Comparison of ENCODE assay signal across 12 cellular contexts in genomic region chr9:91163441-91163772, GRCh38.
DNase-seq lines count a peak whose midpoint lies in the region; ATAC-seq and TF ChIP-seq lines count a peak whose summit lies in the region.
"Had no signal": no experiment of that assay in that cellular context is flagged by ENCODE, and none has a peak within 500 bp of the region (broad histone marks: within the 10 kb centered on the region; RNA-seq: fewer than 3 reads in every experiment).

No MANE protein-coding gene starts in this region.

- peak; percentile 1 to 2 for ATAC-seq in natural killer cell treated with Interleukin-12 subunit alpha and Interleukin-12 subunit beta and Interleukin-15 and Interleukin-18, amount 100 ng/mL, for 72 hours
- ATAC-seq: body of pancreas had no signal

- H3K27ac ChIP-seq in CD8-positive, alpha-beta memory T cell (ENCODE audit: low read depth, low read length) = peak overlapping the region; percentile 9
- H3K27ac ChIP-seq in KMS-11 (peak overlapping the region; percentile 96), cingulate gyrus (ENCODE audit: low read depth, low read length) (peak overlapping the region; percentile 54)
- H3K27ac ChIP-seq: testis had no signal

- H3K27ac Mint-ChIP-seq in CD8-positive, alpha-beta memory T cell = peak overlapping the region; percentile 54 to 93 (median 74)
- H3K27ac Mint-ChIP-seq in natural killer cell treated with Interleukin-12 subunit alpha and Interleukin-12 subunit beta and Interleukin-15 and Interleukin-18, amount 100 ng/mL, for 72 hours = peak overlapping the region; percentile 97 to 98

- peak overlapping the region; percentile 0 for H3K4me3 ChIP-seq in CD8-positive, alpha-beta memory T cell (ENCODE audit: low read length)
- H3K4me3 ChIP-seq in KMS-11 (IDR thresholded peaks at IDR 0.05; ENCODE audit: insufficient read depth, low read depth, low read length) = no peak overlapping the region
- H3K4me3 ChIP-seq: body of pancreas, testis had no signal

- CTCF ChIA-PET in CD8-positive, alpha-beta memory T cell (lab: Charles Lee) = no interaction called here

- H3K4me3 Mint-ChIP-seq in CD8-positive, alpha-beta memory T cell = peak overlapping the region; percentile 7 to 91 (median 72)
- peak overlapping the region; percentile 81 for H3K4me3 Mint-ChIP-seq in natural killer cell treated with Interleukin-12 subunit alpha and Interleukin-12 subunit beta and Interleukin-15 and Interleukin-18, amount 100 ng/mL, for 72 hours

- H2AFZ ChIP-seq in KMS-11 (ENCODE audit: low read depth) = no peak overlapping the region

- peaks cover 38% of the 10 kb centered on the region for H3K79me2 ChIP-seq in KMS-11 (ENCODE audit: insufficient read depth, low read depth)

- TF ChIP-seq CTCF in KMS-11 (conservative IDR thresholded peaks at IDR 0.05; ENCODE audit: low read depth, low read length) = no peak

- peaks cover 0 to 2% (median 0%) of the 10 kb centered on the region in 3 donors for H3K36me3 Mint-ChIP-seq in CD8-positive, alpha-beta memory T cell
- H3K36me3 Mint-ChIP-seq in natural killer cell treated with Interleukin-12 subunit alpha and Interleukin-12 subunit beta and Interleukin-15 and Interleukin-18, amount 100 ng/mL, for 72 hours = no peaks in the 10 kb centered on the region

- no peaks in the 10 kb centered on the region for H3K9me3 ChIP-seq in CD8-positive, alpha-beta memory T cell (ENCODE audit: low read length)
- H3K9me3 ChIP-seq: body of pancreas, heart right ventricle, testis had no signal

- H3K27me3 Mint-ChIP-seq in CD8-positive, alpha-beta memory T cell = no peaks in the 10 kb centered on the region
- H3K27me3 Mint-ChIP-seq in natural killer cell treated with Interleukin-12 subunit alpha and Interleukin-12 subunit beta and Interleukin-15 and Interleukin-18, amount 100 ng/mL, for 72 hours = no peaks in the 10 kb centered on the region

- POLR2A ChIA-PET in CD8-positive, alpha-beta memory T cell (lab: Charles Lee) = interaction anchor here (2.6 kb wide), 1 partner anchor 13 kb away, joined by 10 read pairs; no protein-coding TSS in a partner anchor

- peaks cover 44 to 64% (median 51%) of the 10 kb centered on the region in 3 donors for H3K4me1 Mint-ChIP-seq in CD8-positive, alpha-beta memory T cell
- peaks cover 49 to 55% of the 10 kb centered on the region in 2 donors for H3K4me1 Mint-ChIP-seq in natural killer cell treated with Interleukin-12 subunit alpha and Interleukin-12 subunit beta and Interleukin-15 and Interleukin-18, amount 100 ng/mL, for 72 hours (ENCODE audit: low read depth in 2 of 2)

- H3K9ac ChIP-seq in KMS-11 = peak overlapping the region; percentile 94

- no peaks in the 10 kb centered on the region for H4K20me1 ChIP-seq in KMS-11 (ENCODE audit: insufficient read depth)

- H3K36me3 ChIP-seq in CD8-positive, alpha-beta memory T cell (ENCODE audit: insufficient read depth, low read length) = no peaks in the 10 kb centered on the region
- no peaks in the 10 kb centered on the region for H3K36me3 ChIP-seq in KMS-11 (ENCODE audit: insufficient read depth)
- H3K36me3 ChIP-seq: heart right ventricle had no signal

- no peaks in the 10 kb centered on the region for H3K27me3 ChIP-seq in CD8-positive, alpha-beta memory T cell (ENCODE audit: insufficient read depth, low read length, poor library complexity, severe bottlenecking)
- no peaks in the 10 kb centered on the region for H3K27me3 ChIP-seq in KMS-11 (ENCODE audit: insufficient read depth, low read depth)
- H3K27me3 ChIP-seq: body of pancreas, heart right ventricle, testis had no signal

- peaks cover 41% of the 10 kb centered on the region for H3K4me1 ChIP-seq in CD8-positive, alpha-beta memory T cell (ENCODE audit: insufficient read depth, low read length)
- peaks cover 82% of the 10 kb centered on the region for H3K4me1 ChIP-seq in KMS-11 (ENCODE audit: low read depth, poor library complexity, severe bottlenecking)
- H3K4me1 ChIP-seq: testis had no signal

- peak overlapping the region; percentile 98 for H3K4me2 ChIP-seq in KMS-11

- H3K9me3 Mint-ChIP-seq in CD8-positive, alpha-beta memory T cell = no peaks in the 10 kb centered on the region
- H3K9me3 Mint-ChIP-seq in natural killer cell treated with Interleukin-12 subunit alpha and Interleukin-12 subunit beta and Interleukin-15 and Interleukin-18, amount 100 ng/mL, for 72 hours = no peaks in the 10 kb centered on the region

- DNase-seq in CD8-positive, alpha-beta memory T cell = no peak
- no peak for DNase-seq in natural killer cell treated with Interleukin-12 subunit alpha and Interleukin-12 subunit beta and Interleukin-15 and Interleukin-18, amount 100 ng/mL, for 72 hours (ENCODE audit: low spot score)
- no peak for DNase-seq in HPDE6-E6E7 (ENCODE audit: extremely low spot score)
- DNase-seq in SW480 (ENCODE audit: low spot score) = no peak
- no peak for DNase-seq in SKM-1 treated with dmso at 0.1 percent for 144 hours (lab: John Stamatoyannopoulos, UW; ENCODE audit: unreplicated experiment)
- no peak for DNase-seq in DMS53 treated with DMSO at 0.1 percent for 48 hours (lab: John Stamatoyannopoulos, UW; ENCODE audit: unreplicated experiment)
- DNase-seq: heart right ventricle, NCI-H1092 had no signal

Comparison
In these comparisons a context has a peak if more than half of its experiments do, and no peak if none do; other contexts are left out.
1. H3K27ac ChIP-seq: peak in every context shown above with its lines; median percentile 96 in KMS-11; 54 in cingulate gyrus; 9 in CD8-positive, alpha-beta memory T cell.